In the genomic region with DNA sequence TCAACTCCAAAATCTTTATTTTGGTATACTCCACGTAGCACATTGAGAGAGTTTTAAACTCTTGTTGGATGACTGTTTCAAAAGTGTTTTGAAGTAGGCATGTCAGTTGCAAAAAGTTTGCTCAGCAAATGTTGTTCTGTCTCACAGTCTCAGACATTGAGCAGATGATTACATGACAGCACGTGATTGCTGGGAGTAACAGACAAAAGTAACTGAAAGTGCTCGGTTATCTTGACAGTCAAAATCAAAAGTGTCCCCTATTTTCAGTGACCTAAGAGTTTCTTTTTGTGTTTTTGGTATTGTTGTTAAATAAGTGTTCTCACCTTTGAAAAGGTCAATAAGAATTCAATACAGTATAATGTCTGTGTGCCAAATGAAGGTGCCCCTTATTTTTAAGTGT, we compare ENCODE assay signal across 22 cellular contexts.
DNase-seq lines count a peak whose midpoint lies in the region; ATAC-seq and TF ChIP-seq lines count a peak whose summit lies in the region.
"Had no signal": no experiment of that assay in that cellular context is flagged by ENCODE, and none has a peak within 500 bp of the region (broad histone marks: within the 10 kb centered on the region; RNA-seq: fewer than 3 reads in every experiment).

No MANE protein-coding gene starts in this region.

- no peak for TF ChIP-seq POLR2A in heart left ventricle (IDR thresholded peaks at IDR 0.05)
- no peak for TF ChIP-seq POLR2A in spleen (IDR thresholded peaks at IDR 0.05)

- no peaks in the 10 kb centered on the region for H3K27me3 ChIP-seq in cardiac muscle cell
- H3K27me3 ChIP-seq in heart left ventricle, result peaks cover 0 to 7% (median 0%) of the 10 kb centered on the region in 9 donors
- no peaks in the 10 kb centered on the region for H3K27me3 ChIP-seq in OCI-LY3 (ENCODE audit: low read depth, low read length)
- no peaks in the 10 kb centered on the region for H3K27me3 ChIP-seq in spleen (replicated peaks in 1 of 7)
- H3K27me3 ChIP-seq: pancreas, right atrium auricular region had no signal

- intact Hi-C loops in heart left ventricle (cut with DNase I) (no loop called here), spleen (cut with DNase I; ENCODE audit: low total_unique reads) (no loop called here)

- ATAC-seq in heart left ventricle (no peak), HG02885 (IDR thresholded peaks at IDR 0.05; ENCODE audit: poor library complexity, unreplicated experiment) (peak; percentile 80), GM21367 (IDR thresholded peaks at IDR 0.05; ENCODE audit: unreplicated experiment) (no peak), HG02981 (IDR thresholded peaks at IDR 0.05; ENCODE audit: unreplicated experiment) (no peak)
- ATAC-seq: effector memory CD8-positive, alpha-beta T cell; pancreas; stimulated activated naive CD8-positive, alpha-beta T cell treated with anti-CD3 and anti-CD28 coated beads, Interleukin-15, Interleukin-2, amounts not matched to agents 100 U/mL and 50 U/mL, for 24 hours had no signal

- no peaks in the 10 kb centered on the region for H3K79me2 ChIP-seq in OCI-LY3 (ENCODE audit: low read length)

- H3K27ac ChIP-seq in cardiac muscle cell (peak overlapping the region; percentile 76), heart left ventricle (no peak overlapping the region), OCI-LY3 (ENCODE audit: low read length) (no peak overlapping the region), spleen (no peak overlapping the region)
- H3K27ac ChIP-seq: 22Rv1, GM23248, pancreas, right atrium auricular region, SK-N-MC had no signal

- 18 to 19% (median 18%) methylated on average over 3 of the region's 3 CpGs for WGBS in heart left ventricle, 4 donors
- WGBS in spleen, 5 donors, result 54 to 72% (median 62%) methylated on average over 3 of the region's 3 CpGs

- H3K9me3 ChIP-seq in cardiac muscle cell (ENCODE audit: low read depth) (no peaks in the 10 kb centered on the region), heart left ventricle (no peaks in the 10 kb centered on the region), OCI-LY3 (ENCODE audit: insufficient read depth, low read length) (no peaks in the 10 kb centered on the region), spleen (no peaks in the 10 kb centered on the region)
- H3K9me3 ChIP-seq: pancreas, right atrium auricular region had no signal

- DNase-seq in cardiac muscle cell (ENCODE audit: low read depth in 1 of 2, low spot score in 1 of 2) (peak in 1 of 2 donors; percentile 34), heart left ventricle (no peak), renal cortical epithelial cell (ENCODE audit: low read depth) (peak; percentile 2), spleen (no peak)
- DNase-seq: activated CD4-positive, CD25-positive, alpha-beta regulatory T cell; activated CD8-positive, alpha-beta memory T cell treated with anti-CD3 and anti-CD28 coated beads, Interleukin-2, amount 50 U/mL, for 4 hours; activated naive CD4-positive, alpha-beta T cell; C1 segment of cervical spinal cord; effector memory CD8-positive, alpha-beta T cell; GM23248; NCI-H446 treated with DMSO at 0.1 percent for 48 hours; pancreas; stimulated activated CD4-positive, alpha-beta T cell treated with anti-CD3 and anti-CD28 coated beads, Interleukin-1b, Interleukin-23, amount 100 ng/mL, for 48 hours; stimulated activated naive CD8-positive, alpha-beta T cell treated with anti-CD3 and anti-CD28 coated beads, Interleukin-15, Interleukin-2, amounts not matched to agents 100 U/mL and 50 U/mL, for 24 hours had no signal

- peaks cover 28% of the 10 kb centered on the region for H3K4me1 ChIP-seq in cardiac muscle cell (ENCODE audit: low read depth)
- H3K4me1 ChIP-seq in heart left ventricle, result no peaks in the 10 kb centered on the region
- peaks cover 36% of the 10 kb centered on the region for H3K4me1 ChIP-seq in OCI-LY3 (ENCODE audit: low read length)
- no peaks in the 10 kb centered on the region for H3K4me1 ChIP-seq in spleen
- H3K4me1 ChIP-seq: pancreas, right atrium auricular region had no signal

- TF ChIP-seq CTCF in cardiac muscle cell (IDR thresholded peaks at IDR 0.05; ENCODE audit: low read depth, low read length), result no peak
- TF ChIP-seq CTCF in heart left ventricle (IDR thresholded peaks at IDR 0.05), result no peak
- no peak for TF ChIP-seq CTCF in OCI-LY3 (IDR thresholded peaks at IDR 0.05; ENCODE audit: low read depth, low read length)
- TF ChIP-seq CTCF in spleen (IDR thresholded peaks at IDR 0.05 in 8 of 11, conservative IDR thresholded peaks at IDR 0.05 in 3 of 11), result no peak

- H3K9ac ChIP-seq in OCI-LY3 (ENCODE audit: low read length), result 0 out of 2 replicates have a peak overlapping the region, but pooled peaks have one; percentile 12
- H3K9ac ChIP-seq: GM23248 had no signal

- H3K4me2 ChIP-seq in OCI-LY3 (ENCODE audit: low read length), result peak overlapping the region; percentile 63
- H3K4me2 ChIP-seq: smooth muscle cell had no signal

- peak overlapping the region; percentile 43 for H2AFZ ChIP-seq in OCI-LY3 (ENCODE audit: low read depth, low read length)
- H2AFZ ChIP-seq: GM23248 had no signal

- no peak overlapping the region for H3K4me3 ChIP-seq in cardiac muscle cell
- no peak overlapping the region for H3K4me3 ChIP-seq in heart left ventricle
- 0 out of 2 replicates have a peak overlapping the region, but pooled peaks have one; percentile 17 for H3K4me3 ChIP-seq in OCI-LY3 (ENCODE audit: low read length)
- no peak overlapping the region for H3K4me3 ChIP-seq in spleen
- H3K4me3 ChIP-seq: GM23248, pancreas, right atrium auricular region, SK-N-MC, smooth muscle cell had no signal

- no peaks in the 10 kb centered on the region for H4K20me1 ChIP-seq in OCI-LY3 (ENCODE audit: insufficient read depth, low read length)

- no peaks in the 10 kb centered on the region for H3K36me3 ChIP-seq in cardiac muscle cell
- no peaks in the 10 kb centered on the region for H3K36me3 ChIP-seq in heart left ventricle
- no peaks in the 10 kb centered on the region for H3K36me3 ChIP-seq in OCI-LY3 (replicated peaks; ENCODE audit: low read depth, low read length)
- no peaks in the 10 kb centered on the region for H3K36me3 ChIP-seq in spleen
- H3K36me3 ChIP-seq: pancreas, right atrium auricular region had no signal
